Comparison of ENCODE assay signal across 21 cellular contexts in the genomic region with DNA sequence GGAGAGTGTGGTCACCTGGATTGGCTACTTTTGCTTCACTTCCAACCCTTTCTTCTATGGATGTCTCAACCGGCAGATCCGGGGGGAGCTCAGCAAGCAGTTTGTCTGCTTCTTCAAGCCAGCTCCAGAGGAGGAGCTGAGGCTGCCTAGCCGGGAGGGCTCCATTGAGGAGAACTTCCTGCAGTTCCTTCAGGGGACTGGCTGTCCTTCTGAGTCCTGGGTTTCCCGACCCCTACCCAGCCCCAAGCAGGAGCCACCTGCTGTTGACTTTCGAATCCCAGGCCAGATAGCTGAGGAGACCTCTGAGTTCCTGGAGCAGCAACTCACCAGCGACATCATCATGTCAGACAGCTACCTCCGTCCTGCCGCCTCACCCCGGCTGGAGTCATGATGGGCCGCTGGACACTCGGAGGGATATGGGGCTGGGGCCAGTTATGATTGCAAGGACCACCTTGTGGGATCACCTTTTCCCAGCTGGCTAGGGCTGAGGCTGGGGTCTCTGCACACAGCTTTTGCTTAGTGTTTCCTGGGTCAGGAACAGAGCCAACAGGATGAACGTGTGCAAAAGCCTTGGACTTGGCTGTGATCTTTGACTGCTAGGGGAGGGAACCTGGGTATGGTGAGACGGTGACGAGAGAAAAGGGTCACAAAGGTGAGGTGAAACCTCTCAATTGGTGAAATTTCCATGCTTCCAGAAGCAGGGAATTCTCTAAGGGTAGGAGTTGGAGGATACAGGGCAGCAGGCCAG. TPM values are rescaled to one million over a fixed set of nuclear protein-coding genes. Genes with fewer than 3 reads are reported as not detected.
"Had no signal": no experiment of that assay in that cellular context is flagged by ENCODE, and none has a peak within 500 bp of the region (broad histone marks: within the 10 kb centered on the region; RNA-seq: fewer than 3 reads in every experiment).

No MANE protein-coding gene starts in this region.

- DNase-seq: activated CD4-positive, CD25-positive, alpha-beta regulatory T cell treated with anti-CD3 and anti-CD28 coated beads, Interleukin-2, amount 50 U/mL, for 72 hours; activated effector memory CD4-positive, alpha-beta T cell treated with Interleukin-2 at 50 U/mL for 16 hours; activated naive CD4-positive, alpha-beta T cell treated with anti-CD3 and anti-CD28 coated beads for 36 hours; activated T-cell treated with anti-CD3 and anti-CD28 coated beads, Interleukin-2, amount 50 U/mL, for 72 hours; amygdala; erythroblast; foreskin fibroblast; kidney; lower lobe of right lung; naive thymus-derived CD8-positive, alpha-beta T cell; nucleus accumbens; stimulated activated CD4-positive, alpha-beta T cell treated with anti-CD3 and anti-CD28 coated beads, Interleukin-12 subunit alpha, Interleukin-12 subunit beta, amount 100 ng/mL, for 4 hours; stimulated activated CD4-positive, alpha-beta T cell treated with anti-CD3 and anti-CD28 coated beads, Interleukin-4, amount 100 ng/mL, for 4 hours; stomach had no signal

- H3K4me3 ChIP-seq: lower lobe of right lung, stomach, suprapubic skin, tibial nerve had no signal

- H3K36me3 Mint-ChIP-seq: naive thymus-derived CD8-positive, alpha-beta T cell had no signal

- H3K27ac ChIP-seq: lower lobe of right lung, parathyroid adenoma, stomach, suprapubic skin, tibial nerve, VCaP had no signal

- H3K27ac Mint-ChIP-seq: activated naive CD4-positive, alpha-beta T cell treated with anti-CD3 and anti-CD28 coated beads for 36 hours; activated T-cell treated with anti-CD3 and anti-CD28 coated beads, Interleukin-2, amount 50 U/mL, for 72 hours had no signal

- H3K9me3 Mint-ChIP-seq: activated naive CD4-positive, alpha-beta T cell treated with anti-CD3 and anti-CD28 coated beads for 36 hours; activated T-cell treated with anti-CD3 and anti-CD28 coated beads, Interleukin-2, amount 50 U/mL, for 72 hours; naive thymus-derived CD8-positive, alpha-beta T cell had no signal

- H3K9ac ChIP-seq: parathyroid adenoma had no signal

- ATAC-seq: activated T-cell treated with anti-CD3 and anti-CD28 coated beads, Interleukin-2, amount 50 U/mL, for 72 hours; lower lobe of right lung; naive thymus-derived CD8-positive, alpha-beta T cell; right cardiac atrium had no signal

- H3K4me3 Mint-ChIP-seq: activated naive CD4-positive, alpha-beta T cell treated with anti-CD3 and anti-CD28 coated beads for 36 hours; activated T-cell treated with anti-CD3 and anti-CD28 coated beads, Interleukin-2, amount 50 U/mL, for 72 hours; naive thymus-derived CD8-positive, alpha-beta T cell had no signal

- H3K36me3 ChIP-seq: lower lobe of right lung, stomach, suprapubic skin, tibial nerve had no signal

- H3K27me3 Mint-ChIP-seq: naive thymus-derived CD8-positive, alpha-beta T cell had no signal

- H3K9me3 ChIP-seq: lower lobe of right lung, stomach, suprapubic skin, tibial nerve had no signal

- H3K27me3 ChIP-seq: stomach, suprapubic skin, tibial nerve had no signal

RNA-seq across cellular contexts. Expression of gene GPR61, which starts 4.5 kb away (rescaled TPM):
- total RNA-seq: activated T-cell treated with anti-CD3 and anti-CD28 coated beads, Interleukin-2, amount 50 U/mL, for 72 hours; fibroblast of lung; kidney; lower lobe of right lung; stomach had no signal
- polyA plus RNA-seq: urinary bladder had no signal
